ENCODE assay signal across 1 cellular context in genomic region chr2:233399306-233400225, GRCh38.
TF ChIP-seq lines count a peak whose summit lies in the region.

No MANE protein-coding gene starts in this region.

TF ChIP-seq in SK-N-SH treated with all-trans-retinoic acid at 6 μM for 48 hours, 23 proteins besides CTCF, POLR2A, EP300 and RAD21 (continued from another document):
- TF ChIP-seq, protein P1, sequence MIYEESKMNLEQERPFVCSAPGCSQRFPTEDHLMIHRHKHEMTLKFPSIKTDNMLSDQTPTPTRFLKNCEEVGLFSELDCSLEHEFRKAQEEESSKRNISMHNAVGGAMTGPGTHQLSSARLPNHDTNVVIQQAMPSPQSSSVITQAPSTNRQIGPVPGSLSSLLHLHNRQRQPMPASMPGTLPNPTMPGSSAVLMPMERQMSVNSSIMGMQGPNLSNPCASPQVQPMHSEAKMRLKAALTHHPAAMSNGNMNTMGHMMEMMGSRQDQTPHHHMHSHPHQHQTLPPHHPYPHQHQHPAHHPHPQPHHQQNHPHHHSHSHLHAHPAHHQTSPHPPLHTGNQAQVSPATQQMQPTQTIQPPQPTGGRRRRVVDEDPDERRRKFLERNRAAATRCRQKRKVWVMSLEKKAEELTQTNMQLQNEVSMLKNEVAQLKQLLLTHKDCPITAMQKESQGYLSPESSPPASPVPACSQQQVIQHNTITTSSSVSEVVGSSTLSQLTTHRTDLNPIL (CRISPR knock-in tag; IDR thresholded peaks at IDR 0.05; ENCODE audit: low read depth): no peak
- TF ChIP-seq RARB (CRISPR knock-in tag; IDR thresholded peaks at IDR 0.05) (no peak), TOX (CRISPR knock-in tag; IDR thresholded peaks at IDR 0.05; ENCODE audit: borderline replicate concordance) (no peak), PPARA (CRISPR knock-in tag; IDR thresholded peaks at IDR 0.05; ENCODE audit: borderline replicate concordance) (no peak)
